In the genomic region with DNA sequence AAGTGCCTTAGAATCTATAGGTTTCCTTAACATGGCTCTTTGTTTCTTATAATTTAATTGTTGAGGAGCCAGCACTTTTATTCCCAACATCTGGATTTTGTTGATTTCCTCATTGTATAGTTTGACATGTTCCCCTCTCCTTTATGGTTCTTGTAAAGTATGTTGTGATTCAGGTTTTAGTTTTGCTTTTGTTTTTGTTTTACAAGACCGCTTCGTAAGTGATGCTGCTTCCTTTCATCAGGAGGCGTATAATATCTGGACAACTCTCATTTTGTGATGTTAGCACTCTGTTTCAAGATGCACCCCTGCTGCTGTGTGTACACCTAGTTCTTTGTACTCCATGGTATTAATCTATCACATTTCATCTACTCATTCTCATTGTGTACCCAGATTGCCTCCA, we compare ENCODE assay signal across 20 cellular contexts. TPM values are rescaled to one million over a fixed set of nuclear protein-coding genes. Genes with fewer than 3 reads are reported as not detected.
DNase-seq lines count a peak whose midpoint lies in the region; ATAC-seq, FAIRE-seq and TF ChIP-seq lines count a peak whose summit lies in the region.
"Had no signal": no experiment of that assay in that cellular context is flagged by ENCODE, and none has a peak within 500 bp of the region (broad histone marks: within the 10 kb centered on the region; RNA-seq: fewer than 3 reads in every experiment).

No MANE protein-coding gene starts in this region.

- no TSS peak for BruUV-seq in GM12878 (replicated peaks; lab: Mats Ljungman, UMichigan)

- H4K20me1 ChIP-seq in GM12878 (ENCODE audit: control insufficient read depth, insufficient read depth) = no peaks in the 10 kb centered on the region

- TF ChIP-seq CTCF in GM12878 (IDR thresholded peaks at IDR 0.05 in 2 of 3, conservative IDR thresholded peaks at IDR 0.05 in 1 of 3; ENCODE audit: control insufficient read depth in 2 of 3, extremely low read depth in 1 of 3, insufficient read depth in 1 of 3, low read depth in 3 of 3, low read length in 3 of 3) (no peak), gastroesophageal sphincter (IDR thresholded peaks at IDR 0.05) (no peak)

- FAIRE-seq in GM12878 (lab: Jason Lieb, UNC) = peak; percentile 85
- FAIRE-seq: bronchial epithelial cell, endometrium had no signal

- in situ Hi-C loops in GM12878 (cut with MboI) = no loop called here

- H3K4me2 ChIP-seq in GM12878 (ENCODE audit: control insufficient read depth, insufficient read depth) = peak overlapping the region; percentile 39; the same call in 1 of the 2 replicates

- peaks cover 4% of the 10 kb centered on the region for H3K4me1 Mint-ChIP-seq in stimulated activated naive CD8-positive, alpha-beta T cell treated with anti-CD3 and anti-CD28 coated beads, Interleukin-15, Interleukin-2, amounts not matched to agents 100 ng/mL and 50 ng/mL, for 24 hours (ENCODE audit: low read depth)
- peaks cover 6% of the 10 kb centered on the region for H3K4me1 Mint-ChIP-seq in stimulated activated naive CD8-positive, alpha-beta T cell treated with anti-CD3 and anti-CD28 coated beads, Interleukin-15, amount 100 ng/mL, for 72 hours

- TF ChIP-seq POLR2A in GM12878 (IDR thresholded peaks at IDR 0.05; ENCODE audit: low read depth, low read length) (no peak), gastroesophageal sphincter (IDR thresholded peaks at IDR 0.05) (no peak)

- no peaks in the 10 kb centered on the region for H3K27me3 ChIP-seq in GM12878 (replicated peaks in 1 of 2; ENCODE audit: control insufficient read depth in 2 of 2, insufficient read depth in 2 of 2, low read length in 1 of 2)
- no peaks in the 10 kb centered on the region for H3K27me3 ChIP-seq in gastroesophageal sphincter
- H3K27me3 ChIP-seq: thyroid gland had no signal

- POLR2A ChIA-PET in GM12878 (lab: Charles Lee) = no interaction called here

- 80% methylated on average over 3 of the region's 3 CpGs for WGBS in GM12878 (ENCODE audit: insufficient coverage, insufficient replicate concordance, low lambda C conversion rate, missing lambda C conversion rate)
- WGBS in gastroesophageal sphincter (ENCODE audit: low coverage in 1 of 2), 2 donors = 53 to 54% methylated on average over 3 of the region's 3 CpGs

- no peak overlapping the region for H3K27ac ChIP-seq in GM12878 (ENCODE audit: control insufficient read depth, insufficient read depth)
- H3K27ac ChIP-seq in gastroesophageal sphincter = no peak overlapping the region
- H3K27ac ChIP-seq: thyroid gland had no signal

- H3K4me1 ChIP-seq in GM12878 (ENCODE audit: control insufficient read depth, insufficient read depth, low read length) (no peaks in the 10 kb centered on the region), gastroesophageal sphincter (no peaks in the 10 kb centered on the region)
- H3K4me1 ChIP-seq: thyroid gland had no signal

- H3K36me3 ChIP-seq in GM12878 (ENCODE audit: control insufficient read depth in 2 of 2, insufficient read depth in 2 of 2, low read length in 1 of 2) = no peaks in the 10 kb centered on the region
- H3K36me3 ChIP-seq in gastroesophageal sphincter = peaks cover 0 to 28% of the 10 kb centered on the region in 2 donors
- H3K36me3 ChIP-seq: thyroid gland had no signal

- TF ChIP-seq EP300 in GM12878 (IDR thresholded peaks at IDR 0.05; ENCODE audit: borderline replicate concordance in 1 of 2, control insufficient read depth in 1 of 2, low read depth in 2 of 2, low read length in 2 of 2) = no peak
- no peak for TF ChIP-seq EP300 in gastroesophageal sphincter (IDR thresholded peaks at IDR 0.05)

- RAD21 ChIA-PET in GM12878 (lab: Charles Lee; ENCODE audit: unreplicated experiment) = no interaction called here

- SMC1A ChIA-PET in GM12878 (lab: Charles Lee; ENCODE audit: uncharacterized antibody, unreplicated experiment) = no interaction called here

- no peaks in the 10 kb centered on the region for H3K27me3 Mint-ChIP-seq in stimulated activated naive CD8-positive, alpha-beta T cell treated with anti-CD3 and anti-CD28 coated beads, Interleukin-15, Interleukin-2, amounts not matched to agents 100 ng/mL and 50 ng/mL, for 24 hours
- H3K27me3 Mint-ChIP-seq in stimulated activated naive CD8-positive, alpha-beta T cell treated with anti-CD3 and anti-CD28 coated beads, Interleukin-15, amount 100 ng/mL, for 72 hours = no peaks in the 10 kb centered on the region
- H3K27me3 Mint-ChIP-seq: CD4-positive, alpha-beta T cell had no signal

- peak overlapping the region; percentile 24; the same call in 1 of the 2 replicates for H3K4me3 ChIP-seq in GM12878
- no peak overlapping the region for H3K4me3 ChIP-seq in gastroesophageal sphincter
- H3K4me3 ChIP-seq: thyroid gland had no signal

- no peak for ATAC-seq in stimulated activated naive CD8-positive, alpha-beta T cell treated with anti-CD3 and anti-CD28 coated beads, Interleukin-15, amount 100 ng/mL, for 72 hours
- peak; percentile 56 for ATAC-seq in GM12878
- ATAC-seq in GM18858 (IDR thresholded peaks at IDR 0.05; ENCODE audit: unreplicated experiment) = no peak
- ATAC-seq in gastroesophageal sphincter = no peak
- ATAC-seq in GM21526 (IDR thresholded peaks at IDR 0.05; ENCODE audit: low FRiP score, unreplicated experiment) = no peak
- ATAC-seq: activated CD4-positive, CD25-positive, alpha-beta regulatory T cell treated with anti-CD3 and anti-CD28 coated beads, Interleukin-2, amount 50 U/mL, for 24 hours had no signal

- no peak for DNase-seq in stimulated activated naive CD8-positive, alpha-beta T cell treated with anti-CD3 and anti-CD28 coated beads, Interleukin-15, amount 100 ng/mL, for 72 hours
- DNase-seq in NCI-H1417 treated with DMSO at 0.1 percent for 48 hours (lab: John Stamatoyannopoulos, UW) (peak; percentile 83), GM12878 (ENCODE audit: low read depth, low spot score) (no peak), C1 segment of cervical spinal cord (lab: John Stamatoyannopoulos, UW) (no peak)
- DNase-seq: CD4-positive, alpha-beta T cell; cortex of kidney; DND-41; head of caudate nucleus; NCI-H1694; NCI-H510A treated with DMSO at 0.1 percent for 48 hours; stimulated activated CD4-positive, alpha-beta T cell treated with anti-CD3 and anti-CD28 coated beads, Interleukin-1b, Interleukin-23, amount 100 ng/mL, for 48 hours; stimulated activated naive CD4-positive, alpha-beta T cell; thyroid gland had no signal

- CTCF ChIA-PET in GM12878 (lab: Yijun Ruan, JAX) = no interaction called here

- H3K9me3 ChIP-seq in GM12878 (replicated peaks; ENCODE audit: control insufficient read depth, insufficient read depth, low read length) (no peaks in the 10 kb centered on the region), gastroesophageal sphincter (no peaks in the 10 kb centered on the region)
- H3K9me3 ChIP-seq: thyroid gland had no signal

- intact Hi-C loops in GM12878 (cut with micrococcal nuclease; ENCODE audit: unreplicated experiment) = no loop called here

- no peak overlapping the region for H3K27ac Mint-ChIP-seq in stimulated activated naive CD8-positive, alpha-beta T cell treated with anti-CD3 and anti-CD28 coated beads, Interleukin-15, Interleukin-2, amounts not matched to agents 100 ng/mL and 50 ng/mL, for 24 hours
- H3K27ac Mint-ChIP-seq in stimulated activated naive CD8-positive, alpha-beta T cell treated with anti-CD3 and anti-CD28 coated beads, Interleukin-15, amount 100 ng/mL, for 72 hours = peak overlapping the region in 1 of 2 donors; percentile 1
- H3K27ac Mint-ChIP-seq: CD4-positive, alpha-beta T cell had no signal

- H3K9ac ChIP-seq in GM12878 (ENCODE audit: control insufficient read depth, insufficient read depth, low read length) = no peak overlapping the region

- peaks cover 26% of the 10 kb centered on the region for H3K36me3 Mint-ChIP-seq in stimulated activated naive CD8-positive, alpha-beta T cell treated with anti-CD3 and anti-CD28 coated beads, Interleukin-15, Interleukin-2, amounts not matched to agents 100 ng/mL and 50 ng/mL, for 24 hours (ENCODE audit: low read depth)

- H3K79me2 ChIP-seq in GM12878 (ENCODE audit: control insufficient read depth, insufficient read depth, low read length) = no peaks in the 10 kb centered on the region

- peak overlapping the region; percentile 19 for H3K4me3 Mint-ChIP-seq in stimulated activated naive CD8-positive, alpha-beta T cell treated with anti-CD3 and anti-CD28 coated beads, Interleukin-15, Interleukin-2, amounts not matched to agents 100 ng/mL and 50 ng/mL, for 24 hours
- no peak overlapping the region for H3K4me3 Mint-ChIP-seq in stimulated activated naive CD8-positive, alpha-beta T cell treated with anti-CD3 and anti-CD28 coated beads, Interleukin-15, amount 100 ng/mL, for 72 hours
- H3K4me3 Mint-ChIP-seq: CD4-positive, alpha-beta T cell had no signal

- no peaks in the 10 kb centered on the region for H3K9me3 Mint-ChIP-seq in stimulated activated naive CD8-positive, alpha-beta T cell treated with anti-CD3 and anti-CD28 coated beads, Interleukin-15, Interleukin-2, amounts not matched to agents 100 ng/mL and 50 ng/mL, for 24 hours
- peaks cover 0 to 1% of the 10 kb centered on the region in 2 donors for H3K9me3 Mint-ChIP-seq in stimulated activated naive CD8-positive, alpha-beta T cell treated with anti-CD3 and anti-CD28 coated beads, Interleukin-15, amount 100 ng/mL, for 72 hours

- H2AFZ ChIP-seq in GM12878 (ENCODE audit: control insufficient read depth, low read depth, low read length) = peak overlapping the region; percentile 83

- no peak for TF ChIP-seq RAD21 in GM12878 (IDR thresholded peaks at IDR 0.05; ENCODE audit: insufficient read depth, low read depth, low read length)

RNA-seq across cellular contexts. Expression of a gene that starts 48.7 kb away (rescaled TPM):
- 8.1 and 8.3 TPM in 2 replicates for total RNA-seq in GM12878 (2013; cell fraction: nucleolus; rRNA removed)
- 1.1 and 1.4 TPM in 2 replicates for total RNA-seq in GM12878 (2014; rRNA removed)
- 1.0 and 1.1 TPM in 2 replicates for total RNA-seq in GM12878 (2014; rRNA removed; fragmentation: Illumina TruSeq; extraction: Trizol)
- 1.3 and 2.1 TPM in 2 replicates for total RNA-seq in GM12878 (2021)
- polyA plus RNA-seq in GM12878 (2011; ENCODE audit: low read depth) = 0.34 TPM
- 0.69 and 1.4 TPM in 2 replicates for polyA plus RNA-seq in GM12878 (2011; rRNA removed)
- 0.61 and 0.65 TPM in 2 replicates for polyA plus RNA-seq in GM12878 (2011; cell fraction: cytosol; rRNA removed)
- polyA plus RNA-seq in GM12878 (2011; cell fraction: nucleus; rRNA removed) = 1.0 and 1.4 TPM in 2 replicates
- 0.46 and 0.69 TPM in 2 replicates for polyA plus RNA-seq in GM12878 (2012)
- 1.4 and 1.8 TPM in 2 replicates for polyA plus RNA-seq in GM12878 (2014; fragmentation: Illumina TruSeq; extraction: Trizol)
- polyA plus RNA-seq in GM12878 (2014; fragmentation: Nextera tagmentation; extraction: Ambion mirVana) = under 1 TPM; 0.48 to 0.58 TPM
- 1.0 and 2.2 TPM in 2 replicates for polyA plus RNA-seq in GM12878 (2014; rRNA removed)
- 1 to 10 TPM; 1.4 to 1.6 TPM for polyA plus RNA-seq in GM12878 (2016; fragmentation: Nextera tagmentation; extraction: Ambion mirVana)
- 1.2 and 1.6 TPM in 2 replicates for polyA minus RNA-seq in GM12878 (2011; rRNA and poly(A)+ RNA removed)
- polyA minus RNA-seq in GM12878 (2011; cell fraction: cytosol; rRNA and poly(A)+ RNA removed) = 0.80 and 1.4 TPM in 2 replicates
- 1.6 and 2.5 TPM in 2 replicates for polyA minus RNA-seq in GM12878 (2011; cell fraction: nucleus; rRNA and poly(A)+ RNA removed)
- 10 to 100 TPM; 20.4 to 33.9 (median 28.7) TPM for total RNA-seq in gastroesophageal sphincter

RNA-seq across cellular contexts. Expression of a gene that starts 50.0 kb away (rescaled TPM):
- total RNA-seq in GM12878 (2013; cell fraction: nucleolus; rRNA removed) = 18.4 and 18.9 TPM in 2 replicates
- total RNA-seq in GM12878 (2014; rRNA removed) (6.8 and 9.3 TPM in 2 replicates), GM12878 (2014; rRNA removed; fragmentation: Illumina TruSeq; extraction: Trizol) (8.1 and 8.5 TPM in 2 replicates), GM12878 (2021) (6.2 and 7.8 TPM in 2 replicates), gastroesophageal sphincter (10 to 100 TPM in 2 of 4 donors, 1 to 10 TPM in 2; 7.0 to 18.5 (median 9.6) TPM)
- 2.3 TPM for polyA plus RNA-seq in GM12878 (2011; ENCODE audit: low read depth)
- polyA plus RNA-seq in GM12878 (2011; rRNA removed) (7.7 and 9.4 TPM in 2 replicates), GM12878 (2014; fragmentation: Illumina TruSeq; extraction: Trizol) (7.7 and 11.4 TPM in 2 replicates), GM12878 (2014; fragmentation: Nextera tagmentation; extraction: Ambion mirVana) (1 to 10 TPM; 3.2 to 3.5 TPM), GM12878 (2014; rRNA removed) (7.1 and 9.5 TPM in 2 replicates), GM12878 (2016; fragmentation: Nextera tagmentation; extraction: Ambion mirVana) (10 to 100 TPM; 10.2 to 10.3 TPM)
- polyA plus RNA-seq in GM12878 (2011; cell fraction: cytosol; rRNA removed) = 3.2 and 3.5 TPM in 2 replicates
- 9.5 and 10.1 TPM in 2 replicates for polyA plus RNA-seq in GM12878 (2011; cell fraction: nucleus; rRNA removed)
- 2.8 and 3.9 TPM in 2 replicates for polyA plus RNA-seq in GM12878 (2012)
- 4.5 and 6.6 TPM in 2 replicates for polyA minus RNA-seq in GM12878 (2011; rRNA and poly(A)+ RNA removed)
- polyA minus RNA-seq in GM12878 (2011; cell fraction: cytosol; rRNA and poly(A)+ RNA removed) = 1.6 and 1.9 TPM in 2 replicates
- 4.0 and 9.5 TPM in 2 replicates for polyA minus RNA-seq in GM12878 (2011; cell fraction: nucleus; rRNA and poly(A)+ RNA removed)
